1 cellular context compared by ENCODE assay signal in the genomic region with DNA sequence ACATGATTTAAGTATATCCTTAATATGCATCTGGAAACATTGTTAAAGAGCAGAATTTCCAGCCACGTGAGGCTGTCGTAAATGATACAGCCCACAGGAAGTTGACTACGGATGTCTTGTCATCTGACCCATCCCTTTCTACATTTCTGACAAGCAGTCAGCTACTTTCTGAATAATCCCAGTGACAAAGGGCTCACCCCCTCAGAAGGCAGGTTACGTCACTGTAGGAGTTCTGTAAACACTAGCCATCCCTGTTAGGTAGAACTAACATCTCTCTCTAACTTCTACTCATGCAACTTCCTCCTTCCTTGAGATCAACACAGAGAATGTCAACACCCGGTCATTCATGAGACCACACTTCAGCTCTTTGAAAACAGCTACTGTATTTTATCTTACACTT.
TF ChIP-seq lines count a peak whose summit lies in the region.

No MANE protein-coding gene starts in this region.

TF ChIP-seq in WTC11, 78 proteins besides CTCF, POLR2A, EP300 and RAD21 (continued from another document):
- TF ChIP-seq, protein P1, sequence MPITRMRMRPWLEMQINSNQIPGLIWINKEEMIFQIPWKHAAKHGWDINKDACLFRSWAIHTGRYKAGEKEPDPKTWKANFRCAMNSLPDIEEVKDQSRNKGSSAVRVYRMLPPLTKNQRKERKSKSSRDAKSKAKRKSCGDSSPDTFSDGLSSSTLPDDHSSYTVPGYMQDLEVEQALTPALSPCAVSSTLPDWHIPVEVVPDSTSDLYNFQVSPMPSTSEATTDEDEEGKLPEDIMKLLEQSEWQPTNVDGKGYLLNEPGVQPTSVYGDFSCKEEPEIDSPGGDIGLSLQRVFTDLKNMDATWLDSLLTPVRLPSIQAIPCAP (CRISPR knock-in tag; IDR thresholded peaks at IDR 0.05), result no peak
- TF ChIP-seq USF1 (CRISPR knock-in tag; IDR thresholded peaks at IDR 0.05) (no peak), ESRRA (CRISPR knock-in tag; IDR thresholded peaks at IDR 0.05; ENCODE audit: borderline replicate concordance) (no peak), ZNF532 (CRISPR knock-in tag; IDR thresholded peaks at IDR 0.05; ENCODE audit: borderline replicate concordance) (no peak), ZBTB21 (CRISPR knock-in tag; IDR thresholded peaks at IDR 0.05; ENCODE audit: borderline replicate concordance) (no peak), ZNF416 (CRISPR knock-in tag; IDR thresholded peaks at IDR 0.05) (no peak), AFF4 (CRISPR knock-in tag; IDR thresholded peaks at IDR 0.05; ENCODE audit: borderline replicate concordance) (no peak)
- TF ChIP-seq, protein P2, sequence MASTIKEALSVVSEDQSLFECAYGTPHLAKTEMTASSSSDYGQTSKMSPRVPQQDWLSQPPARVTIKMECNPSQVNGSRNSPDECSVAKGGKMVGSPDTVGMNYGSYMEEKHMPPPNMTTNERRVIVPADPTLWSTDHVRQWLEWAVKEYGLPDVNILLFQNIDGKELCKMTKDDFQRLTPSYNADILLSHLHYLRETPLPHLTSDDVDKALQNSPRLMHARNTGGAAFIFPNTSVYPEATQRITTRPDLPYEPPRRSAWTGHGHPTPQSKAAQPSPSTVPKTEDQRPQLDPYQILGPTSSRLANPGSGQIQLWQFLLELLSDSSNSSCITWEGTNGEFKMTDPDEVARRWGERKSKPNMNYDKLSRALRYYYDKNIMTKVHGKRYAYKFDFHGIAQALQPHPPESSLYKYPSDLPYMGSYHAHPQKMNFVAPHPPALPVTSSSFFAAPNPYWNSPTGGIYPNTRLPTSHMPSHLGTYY (CRISPR knock-in tag; IDR thresholded peaks at IDR 0.05), result no peak
- TF ChIP-seq, protein P3, sequence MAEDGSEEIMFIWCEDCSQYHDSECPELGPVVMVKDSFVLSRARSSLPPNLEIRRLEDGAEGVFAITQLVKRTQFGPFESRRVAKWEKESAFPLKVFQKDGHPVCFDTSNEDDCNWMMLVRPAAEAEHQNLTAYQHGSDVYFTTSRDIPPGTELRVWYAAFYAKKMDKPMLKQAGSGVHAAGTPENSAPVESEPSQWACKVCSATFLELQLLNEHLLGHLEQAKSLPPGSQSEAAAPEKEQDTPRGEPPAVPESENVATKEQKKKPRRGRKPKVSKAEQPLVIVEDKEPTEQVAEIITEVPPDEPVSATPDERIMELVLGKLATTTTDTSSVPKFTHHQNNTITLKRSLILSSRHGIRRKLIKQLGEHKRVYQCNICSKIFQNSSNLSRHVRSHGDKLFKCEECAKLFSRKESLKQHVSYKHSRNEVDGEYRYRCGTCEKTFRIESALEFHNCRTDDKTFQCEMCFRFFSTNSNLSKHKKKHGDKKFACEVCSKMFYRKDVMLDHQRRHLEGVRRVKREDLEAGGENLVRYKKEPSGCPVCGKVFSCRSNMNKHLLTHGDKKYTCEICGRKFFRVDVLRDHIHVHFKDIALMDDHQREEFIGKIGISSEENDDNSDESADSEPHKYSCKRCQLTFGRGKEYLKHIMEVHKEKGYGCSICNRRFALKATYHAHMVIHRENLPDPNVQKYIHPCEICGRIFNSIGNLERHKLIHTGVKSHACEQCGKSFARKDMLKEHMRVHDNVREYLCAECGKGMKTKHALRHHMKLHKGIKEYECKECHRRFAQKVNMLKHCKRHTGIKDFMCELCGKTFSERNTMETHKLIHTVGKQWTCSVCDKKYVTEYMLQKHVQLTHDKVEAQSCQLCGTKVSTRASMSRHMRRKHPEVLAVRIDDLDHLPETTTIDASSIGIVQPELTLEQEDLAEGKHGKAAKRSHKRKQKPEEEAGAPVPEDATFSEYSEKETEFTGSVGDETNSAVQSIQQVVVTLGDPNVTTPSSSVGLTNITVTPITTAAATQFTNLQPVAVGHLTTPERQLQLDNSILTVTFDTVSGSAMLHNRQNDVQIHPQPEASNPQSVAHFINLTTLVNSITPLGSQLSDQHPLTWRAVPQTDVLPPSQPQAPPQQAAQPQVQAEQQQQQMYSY (CRISPR knock-in tag; IDR thresholded peaks at IDR 0.05), result no peak
- TF ChIP-seq, protein P4, sequence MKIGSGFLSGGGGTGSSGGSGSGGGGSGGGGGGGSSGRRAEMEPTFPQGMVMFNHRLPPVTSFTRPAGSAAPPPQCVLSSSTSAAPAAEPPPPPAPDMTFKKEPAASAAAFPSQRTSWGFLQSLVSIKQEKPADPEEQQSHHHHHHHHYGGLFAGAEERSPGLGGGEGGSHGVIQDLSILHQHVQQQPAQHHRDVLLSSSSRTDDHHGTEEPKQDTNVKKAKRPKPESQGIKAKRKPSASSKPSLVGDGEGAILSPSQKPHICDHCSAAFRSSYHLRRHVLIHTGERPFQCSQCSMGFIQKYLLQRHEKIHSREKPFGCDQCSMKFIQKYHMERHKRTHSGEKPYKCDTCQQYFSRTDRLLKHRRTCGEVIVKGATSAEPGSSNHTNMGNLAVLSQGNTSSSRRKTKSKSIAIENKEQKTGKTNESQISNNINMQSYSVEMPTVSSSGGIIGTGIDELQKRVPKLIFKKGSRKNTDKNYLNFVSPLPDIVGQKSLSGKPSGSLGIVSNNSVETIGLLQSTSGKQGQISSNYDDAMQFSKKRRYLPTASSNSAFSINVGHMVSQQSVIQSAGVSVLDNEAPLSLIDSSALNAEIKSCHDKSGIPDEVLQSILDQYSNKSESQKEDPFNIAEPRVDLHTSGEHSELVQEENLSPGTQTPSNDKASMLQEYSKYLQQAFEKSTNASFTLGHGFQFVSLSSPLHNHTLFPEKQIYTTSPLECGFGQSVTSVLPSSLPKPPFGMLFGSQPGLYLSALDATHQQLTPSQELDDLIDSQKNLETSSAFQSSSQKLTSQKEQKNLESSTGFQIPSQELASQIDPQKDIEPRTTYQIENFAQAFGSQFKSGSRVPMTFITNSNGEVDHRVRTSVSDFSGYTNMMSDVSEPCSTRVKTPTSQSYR (CRISPR knock-in tag; IDR thresholded peaks at IDR 0.05), result no peak
